ENCODE assay signal across 9 cellular contexts in genomic region chr2:102826904-102827303, GRCh38.
DNase-seq lines count a peak whose midpoint lies in the region; ATAC-seq and TF ChIP-seq lines count a peak whose summit lies in the region.
"Had no signal": no experiment of that assay in that cellular context is flagged by ENCODE, and none has a peak within 500 bp of the region (broad histone marks: within the 10 kb centered on the region; RNA-seq: fewer than 3 reads in every experiment).

No MANE protein-coding gene starts in this region.

- H3K79me2 ChIP-seq in parathyroid adenoma: no peaks in the 10 kb centered on the region

- no peaks in the 10 kb centered on the region for H3K36me3 ChIP-seq in parathyroid adenoma (ENCODE audit: control insufficient read depth, insufficient read depth, low read length)

- H3K4me1 ChIP-seq in parathyroid adenoma: peaks cover 11% of the 10 kb centered on the region

- H3K36me3 Mint-ChIP-seq in activated CD4-positive, alpha-beta memory T cell treated with anti-CD3 and anti-CD28 coated beads for 36 hours: no peaks in the 10 kb centered on the region

- no peak overlapping the region for H3K4me3 ChIP-seq in parathyroid adenoma (ENCODE audit: low read depth, low read length)

- H3K27ac Mint-ChIP-seq in activated CD4-positive, alpha-beta memory T cell treated with anti-CD3 and anti-CD28 coated beads for 36 hours: no peak overlapping the region

- H3K4me3 Mint-ChIP-seq in activated CD4-positive, alpha-beta memory T cell treated with anti-CD3 and anti-CD28 coated beads for 36 hours: no peak overlapping the region

- peak overlapping the region; percentile 59 for H3K27ac ChIP-seq in parathyroid adenoma
- H3K27ac ChIP-seq: epithelial cell of prostate had no signal

- peak overlapping the region; percentile 30 for H3K4me2 ChIP-seq in parathyroid adenoma (ENCODE audit: low read length)

- no peak overlapping the region for H3K9ac ChIP-seq in parathyroid adenoma

- POLR2A ChIA-PET in activated CD4-positive, alpha-beta memory T cell treated with anti-CD3 and anti-CD28 coated beads for 36 hours (lab: Charles Lee): no interaction called here

- no peak for TF ChIP-seq CTCF in parathyroid adenoma (IDR thresholded peaks at IDR 0.05)

- intact Hi-C loops in activated CD4-positive, alpha-beta memory T cell treated with anti-CD3 and anti-CD28 coated beads for 36 hours (cut with micrococcal nuclease): no loop called here

- H3K9me3 Mint-ChIP-seq in activated CD4-positive, alpha-beta memory T cell treated with anti-CD3 and anti-CD28 coated beads for 36 hours: no peaks in the 10 kb centered on the region

- H3K9me3 ChIP-seq in parathyroid adenoma (ENCODE audit: control insufficient read depth, low read length): no peaks in the 10 kb centered on the region

- CTCF ChIA-PET in activated CD4-positive, alpha-beta memory T cell treated with anti-CD3 and anti-CD28 coated beads for 36 hours (lab: Charles Lee): interaction anchor here (0.7 to 1.6 kb wide), 2 partner anchors 13 to 15 kb away, joined by 5 read pairs; no protein-coding TSS in a partner anchor

- no peaks in the 10 kb centered on the region for H3K27me3 Mint-ChIP-seq in activated CD4-positive, alpha-beta memory T cell treated with anti-CD3 and anti-CD28 coated beads for 36 hours

- H3K4me1 Mint-ChIP-seq in activated CD4-positive, alpha-beta memory T cell treated with anti-CD3 and anti-CD28 coated beads for 36 hours (ENCODE audit: low read depth): no peaks in the 10 kb centered on the region

- no peaks in the 10 kb centered on the region for H3K27me3 ChIP-seq in parathyroid adenoma (ENCODE audit: control insufficient read depth, insufficient read depth, low read length)

- no peak for ATAC-seq in HG03097 (IDR thresholded peaks at IDR 0.05; ENCODE audit: low FRiP score, unreplicated experiment)
- no peak for ATAC-seq in GM19023 (IDR thresholded peaks at IDR 0.05; ENCODE audit: unreplicated experiment)

- DNase-seq in HCEC 1CT: peak; percentile 6
- peak; percentile 84 for DNase-seq in NCI-H2227 (lab: John Stamatoyannopoulos, UW; ENCODE audit: unreplicated experiment)
- peak; percentile 95 for DNase-seq in cerebellar cortex (ENCODE audit: low spot score)
- no peak for DNase-seq in activated CD4-positive, alpha-beta memory T cell treated with anti-CD3 and anti-CD28 coated beads for 36 hours
- no peak for DNase-seq in RKO (ENCODE audit: low spot score)

- H2AFZ ChIP-seq in parathyroid adenoma: peak overlapping the region; percentile 79

Comparison
In these comparisons a context has a peak if more than half of its experiments do, and no peak if none do; other contexts are left out.
1. DNase-seq: peak in HCEC 1CT (single experiment), NCI-H2227 (single experiment) and cerebellar cortex (single experiment); none in activated CD4-positive, alpha-beta memory T cell treated with anti-CD3 and anti-CD28 coated beads for 36 hours (single experiment) and RKO (single experiment).